8 cellular contexts compared by ENCODE assay signal in the genomic region with DNA sequence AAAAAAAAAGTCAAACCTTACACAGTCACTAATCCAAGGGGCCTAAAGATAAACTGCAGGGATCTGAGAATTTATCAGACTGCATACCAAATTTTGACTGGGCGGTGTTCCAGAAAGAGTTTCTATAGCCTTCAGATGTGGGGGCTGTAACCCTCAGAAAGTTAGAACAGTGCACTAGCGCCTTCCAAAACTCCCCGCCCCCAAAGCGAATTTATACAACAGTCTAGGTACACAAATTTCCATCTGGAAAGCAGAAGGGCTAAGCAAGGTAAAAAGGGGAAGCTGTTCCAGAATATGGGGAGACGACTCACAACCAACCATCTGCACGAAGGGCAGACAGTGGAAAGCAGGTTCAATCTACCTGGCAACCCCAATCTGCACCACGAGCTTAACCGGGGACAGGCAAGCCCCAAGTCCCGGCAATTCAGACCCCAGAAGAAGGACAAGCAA.
A peak's percentile ranks its signal among the peaks of the same experiment; 100 is the strongest.
DNase-seq lines count a peak whose midpoint lies in the region; ATAC-seq and TF ChIP-seq lines count a peak whose summit lies in the region.

No MANE protein-coding gene starts in this region.

- H2AFZ ChIP-seq in parathyroid adenoma, result peak overlapping the region; percentile 76

- H3K4me3 ChIP-seq in WERI-Rb-1 (ENCODE audit: low read depth, low read length) (peak overlapping the region; percentile 81), fibroblast of pulmonary artery (replicated peaks; ENCODE audit: low read depth, low read length) (peak overlapping the region; percentile 76), parathyroid adenoma (ENCODE audit: low read depth, low read length) (peak overlapping the region; percentile 76)

- no peaks in the 10 kb centered on the region; the same call in none of the 2 replicates for H3K36me3 ChIP-seq in WERI-Rb-1
- H3K36me3 ChIP-seq in parathyroid adenoma (ENCODE audit: control insufficient read depth, insufficient read depth, low read length), result no peaks in the 10 kb centered on the region

- H3K4me1 ChIP-seq in parathyroid adenoma, result peaks cover 15% of the 10 kb centered on the region

- H3K4me2 ChIP-seq in parathyroid adenoma (ENCODE audit: low read length), result peak overlapping the region; percentile 83

- ATAC-seq in GM19023 (IDR thresholded peaks at IDR 0.05; ENCODE audit: unreplicated experiment) (peak; percentile 4), HG03342 (IDR thresholded peaks at IDR 0.05; ENCODE audit: unreplicated experiment) (peak; percentile 25)

- TF ChIP-seq CTCF in WERI-Rb-1 (IDR thresholded peaks at IDR 0.05; ENCODE audit: low read depth, low read length) (no peak), fibroblast of pulmonary artery (IDR thresholded peaks at IDR 0.05; ENCODE audit: low read length, missing control alignments) (no peak), parathyroid adenoma (IDR thresholded peaks at IDR 0.05) (no peak)

- DNase-seq in WERI-Rb-1 (no peak), fibroblast of pulmonary artery (ENCODE audit: low read depth) (peak; percentile 10), 8988T (no peak), HK-2 (ENCODE audit: unreplicated experiment) (no peak)
- DNase-seq in stimulated activated CD4-positive, alpha-beta T cell treated with anti-CD3 and anti-CD28 coated beads, Interleukin-12 subunit alpha, Interleukin-12 subunit beta, amount 100 ng/mL, for 4 hours, result no peak

- H3K27ac ChIP-seq in WERI-Rb-1, result peak overlapping the region; percentile 72
- peak overlapping the region; percentile 82 for H3K27ac ChIP-seq in parathyroid adenoma

- H3K79me2 ChIP-seq in parathyroid adenoma, result peaks cover 3% of the 10 kb centered on the region

- no peak overlapping the region for H3K9ac ChIP-seq in parathyroid adenoma

- H3K27me3 ChIP-seq in WERI-Rb-1 (ENCODE audit: insufficient read depth, low read depth, severe bottlenecking) (no peaks in the 10 kb centered on the region), parathyroid adenoma (ENCODE audit: control insufficient read depth, insufficient read depth, low read length) (no peaks in the 10 kb centered on the region)

- H3K9me3 ChIP-seq in WERI-Rb-1 (ENCODE audit: severe bottlenecking) (peaks cover 3% of the 10 kb centered on the region), parathyroid adenoma (ENCODE audit: control insufficient read depth, low read length) (no peaks in the 10 kb centered on the region)
